8 cellular contexts compared by ENCODE assay signal in genomic region chr17:18260332-18261145, GRCh38. TPM values are rescaled to one million over a fixed set of nuclear protein-coding genes. Genes with fewer than 3 reads are reported as not detected.
DNase-seq lines count a peak whose midpoint lies in the region; ATAC-seq and TF ChIP-seq lines count a peak whose summit lies in the region.

Gene MIEF2 (plus strand): TSS chr17:18260662. CDS start chr17:18262721, 2,059 bp downstream.

- H3K27me3 ChIP-seq in colonic mucosa: no peaks in the 10 kb centered on the region

- no peaks in the 10 kb centered on the region for H3K9me3 ChIP-seq in colonic mucosa

- intact Hi-C loops in colonic mucosa (cut with DNase I) (no loop called here), left colon (cut with DNase I, micrococcal nuclease) (no loop called here)

- peak; percentile 36 for TF ChIP-seq POLR2A in GM19099 (IDR thresholded peaks at IDR 0.05; ENCODE audit: extremely low read depth, insufficient read length, low read depth)

- peaks cover 19% of the 10 kb centered on the region for H3K4me1 ChIP-seq in colonic mucosa

- H3K9ac ChIP-seq in colonic mucosa (ENCODE audit: low read depth in 2 of 2, low read length in 2 of 2): peak within 1 kb of the TSS; percentile 86 to 91

- H3K4me3 ChIP-seq in colonic mucosa: peak within 1 kb of the TSS; percentile 79

- H3K27ac ChIP-seq in colonic mucosa: peak within 1 kb of the TSS; percentile 86

- ATAC-seq in HG03432 (IDR thresholded peaks at IDR 0.05; ENCODE audit: unreplicated experiment) (peak; percentile 76), left colon (peak; percentile 80)

- DNase-seq in Ammon's horn (ENCODE audit: low spot score) (peak; percentile 98), NCI-H524 (lab: John Stamatoyannopoulos, UW) (peak; percentile 74 to 90), colonic mucosa (peak; percentile 96), left colon (peak; percentile 96)
- DNase-seq in activated CD4-positive, alpha-beta T cell treated with anti-CD3 and anti-CD28 coated beads for 4 hours: peak; percentile 91
- DNase-seq in stimulated activated CD4-positive, alpha-beta T cell treated with anti-CD3 and anti-CD28 coated beads, Interleukin-1b, Interleukin-23, amount 100 ng/mL, for 4 hours (ENCODE audit: low read depth in 2 of 2): peak; percentile 86 to 88

- no peak for TF ChIP-seq CTCF in colonic mucosa (IDR thresholded peaks at IDR 0.05)

- peaks cover 3% of the 10 kb centered on the region for H3K36me3 ChIP-seq in colonic mucosa

RNA-seq across cellular contexts. Expression of gene MIEF2, which starts in this region (rescaled TPM):
- 10 to 100 TPM; 13.2 to 15.3 TPM for total RNA-seq in colonic mucosa
- 10 to 100 TPM; 13.8 to 18.3 TPM for total RNA-seq in left colon

Comparison
In these comparisons a context has a peak if more than half of its experiments do, and no peak if none do; other contexts are left out.
1. Peak in every context shown above with its lines: DNase-seq, ATAC-seq, H3K4me3 ChIP-seq and H3K27ac ChIP-seq.